15 cellular contexts compared by ENCODE assay signal in the genomic region with DNA sequence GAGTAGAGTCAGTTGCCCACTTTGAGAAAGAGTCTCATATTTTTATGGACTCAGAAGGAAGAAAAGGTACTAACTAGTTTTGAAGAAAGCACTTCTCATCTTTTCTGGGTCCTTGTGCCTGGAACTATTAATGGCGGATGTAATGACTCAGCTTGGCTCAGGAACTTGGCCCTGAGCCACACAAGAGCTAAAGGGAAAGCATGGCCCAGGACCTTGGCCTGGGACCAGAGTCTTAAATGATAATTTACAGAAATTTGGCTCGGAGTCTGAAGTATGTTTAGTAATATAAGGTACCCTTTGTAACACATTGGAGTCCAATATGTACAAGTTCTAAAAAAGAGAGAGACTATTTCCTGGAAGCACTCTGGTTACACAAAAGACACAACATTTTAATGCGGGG. TPM values are rescaled to one million over a fixed set of nuclear protein-coding genes. Genes with fewer than 3 reads are reported as not detected.
"Had no signal": no experiment of that assay in that cellular context is flagged by ENCODE, and none has a peak within 500 bp of the region (broad histone marks: within the 10 kb centered on the region; RNA-seq: fewer than 3 reads in every experiment).

No MANE protein-coding gene starts in this region.

RNA-seq across cellular contexts. Expression of a gene that starts 4.6 kb away (rescaled TPM):
- total RNA-seq: stomach, subcutaneous adipose tissue, suprapubic skin, temporal lobe, thoracic aorta, thyroid gland, tibial nerve, transverse colon, upper lobe of left lung, upper lobe of right lung, ureter, urinary bladder, uterus, vagina had no signal
- polyA plus RNA-seq: stomach, thymus, urinary bladder had no signal
